In genomic region chr3:10286596-10287295, GRCh38 we compare ENCODE assay signal across 9 cellular contexts. TPM values are rescaled to one million over a fixed set of nuclear protein-coding genes. Genes with fewer than 3 reads are reported as not detected.
DNase-seq lines count a peak whose midpoint lies in the region; ATAC-seq and TF ChIP-seq lines count a peak whose summit lies in the region.
"Had no signal": no experiment of that assay in that cellular context is flagged by ENCODE, and none has a peak within 500 bp of the region (broad histone marks: within the 10 kb centered on the region; RNA-seq: fewer than 3 reads in every experiment).

No MANE protein-coding gene starts in this region.

- peak; percentile 11 for DNase-seq in AG10803 (ENCODE audit: low read depth)
- DNase-seq in H7 = peak; percentile 79
- peak; percentile 69 to 77 for DNase-seq in SJCRH30
- peak; percentile 88 for DNase-seq in fibroblast of mammary gland (ENCODE audit: low read depth)
- no peak for DNase-seq in upper lobe of right lung

- H3K4me3 ChIP-seq in AG10803 (ENCODE audit: low read length) = no peak overlapping the region
- H3K4me3 ChIP-seq in H7 (ENCODE audit: insufficient read depth, low read depth, low read length) = no peak overlapping the region
- no peak overlapping the region for H3K4me3 ChIP-seq in SJCRH30
- no peak overlapping the region for H3K4me3 ChIP-seq in fibroblast of mammary gland (ENCODE audit: control insufficient read depth, low read depth, low read length)
- no peak overlapping the region for H3K4me3 ChIP-seq in skeletal muscle satellite cell (ENCODE audit: low read length)
- no peak overlapping the region for H3K4me3 ChIP-seq in upper lobe of right lung

- H3K9me3 ChIP-seq in SJCRH30 (replicated peaks) (no peaks in the 10 kb centered on the region), skeletal muscle satellite cell (replicated peaks; ENCODE audit: low read length) (no peaks in the 10 kb centered on the region), upper lobe of right lung (no peaks in the 10 kb centered on the region)

- H3K27me3 ChIP-seq in H7 (ENCODE audit: control insufficient read depth, insufficient read depth, low read length) (no peaks in the 10 kb centered on the region), SJCRH30 (no peaks in the 10 kb centered on the region), skeletal muscle satellite cell (ENCODE audit: control insufficient read depth, insufficient read depth, low read length) (no peaks in the 10 kb centered on the region), upper lobe of right lung (no peaks in the 10 kb centered on the region)

- H3K4me2 ChIP-seq in skeletal muscle satellite cell (ENCODE audit: low read length) = no peak overlapping the region

- TF ChIP-seq CTCF in AG10803 (conservative IDR thresholded peaks at IDR 0.05; ENCODE audit: low read length) = no peak
- TF ChIP-seq CTCF in fibroblast of mammary gland (conservative IDR thresholded peaks at IDR 0.05; ENCODE audit: control insufficient read depth, insufficient read depth, low read depth, low read length) = peak; percentile 80
- no peak for TF ChIP-seq CTCF in upper lobe of right lung (IDR thresholded peaks at IDR 0.05)

- H3K36me3 ChIP-seq in H7 (replicated peaks; ENCODE audit: control insufficient read depth, insufficient read depth, low read length) (peaks cover 12% of the 10 kb centered on the region), SJCRH30 (0 out of 2 replicates have a peak, but pooled peaks cover 3% of the 10 kb centered on the region), skeletal muscle satellite cell (ENCODE audit: insufficient read depth, low read length) (peaks cover 51% of the 10 kb centered on the region), upper lobe of right lung (peaks cover 47% of the 10 kb centered on the region)

- intact Hi-C loops in upper lobe of right lung (cut with DNase I) = no loop called here

- H3K27ac ChIP-seq in SJCRH30 (no peak overlapping the region), upper lobe of right lung (no peak overlapping the region)
- H3K27ac ChIP-seq: epithelial cell of prostate had no signal

- ATAC-seq in GM21619 (IDR thresholded peaks at IDR 0.05; ENCODE audit: unreplicated experiment) = no peak
- no peak for ATAC-seq in upper lobe of right lung
- ATAC-seq in HG03439 (IDR thresholded peaks at IDR 0.05; ENCODE audit: unreplicated experiment) = no peak

- peak overlapping the region; percentile 12 for H3K9ac ChIP-seq in skeletal muscle satellite cell (ENCODE audit: low read depth, low read length)

- H3K4me1 ChIP-seq in SJCRH30 = no peaks in the 10 kb centered on the region
- H3K4me1 ChIP-seq in skeletal muscle satellite cell (ENCODE audit: control insufficient read depth, insufficient read depth, low read length) = peaks cover 14% of the 10 kb centered on the region
- no peaks in the 10 kb centered on the region for H3K4me1 ChIP-seq in upper lobe of right lung

RNA-seq across cellular contexts. Expression of gene GHRL, which starts 6.0 kb away (rescaled TPM):
- not detected in 2 replicates for total RNA-seq in H7 (2014; rRNA removed; shearing (Covaris generic))
- not detected in 2 replicates for total RNA-seq in SJCRH30 (2014; rRNA removed; shearing (Covaris generic))
- 0.22 and 0.25 TPM in 2 replicates for total RNA-seq in skeletal muscle satellite cell (2012; rRNA removed)
- total RNA-seq in upper lobe of right lung = 2.2 TPM

RNA-seq across cellular contexts. Expression of gene SEC13, which starts 34.2 kb away (rescaled TPM):
- 193 and 204 TPM in 2 replicates for total RNA-seq in H7 (2014; rRNA removed; shearing (Covaris generic))
- total RNA-seq in SJCRH30 (2014; rRNA removed; shearing (Covaris generic)) = 127 and 134 TPM in 2 replicates
- total RNA-seq in skeletal muscle satellite cell (2012; rRNA removed) = 229 and 249 TPM in 2 replicates
- total RNA-seq in upper lobe of right lung = 81.3 TPM

RNA-seq across cellular contexts. Expression of gene TATDN2, which starts 38.5 kb away (rescaled TPM):
- 5.3 and 9.8 TPM in 2 replicates for total RNA-seq in H7 (2014; rRNA removed; shearing (Covaris generic))
- 19.4 and 22.6 TPM in 2 replicates for total RNA-seq in SJCRH30 (2014; rRNA removed; shearing (Covaris generic))
- total RNA-seq in skeletal muscle satellite cell (2012; rRNA removed) = 13.4 and 21.6 TPM in 2 replicates
- total RNA-seq in upper lobe of right lung = 32.3 TPM
